In the genomic region with DNA sequence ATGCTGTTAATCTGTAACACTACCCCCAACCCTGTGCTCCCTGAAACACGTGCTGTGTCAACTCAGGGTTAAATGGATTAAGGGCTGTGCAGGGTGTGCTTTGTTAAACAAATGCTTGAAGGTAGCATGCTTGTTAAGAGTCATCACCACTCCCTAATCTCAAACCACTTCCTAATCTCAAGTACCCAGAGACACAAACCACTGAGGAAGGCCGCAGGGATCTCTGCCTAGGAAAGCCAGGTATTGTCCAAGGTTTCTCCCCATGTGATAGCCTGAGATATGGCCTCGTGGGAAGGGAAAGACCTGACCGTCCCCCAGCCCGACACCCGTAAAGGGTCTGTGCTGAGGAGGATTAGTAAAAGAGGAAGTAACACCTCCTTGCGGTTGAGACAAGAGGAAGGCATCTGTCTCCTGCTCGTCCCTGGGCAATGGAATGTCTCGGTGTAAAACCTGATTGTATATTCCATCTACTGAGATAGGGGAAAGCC, we compare ENCODE assay signal across 8 cellular contexts. TPM values are rescaled to one million over a fixed set of nuclear protein-coding genes. Genes with fewer than 3 reads are reported as not detected.
DNase-seq lines count a peak whose midpoint lies in the region; ATAC-seq, FAIRE-seq and TF ChIP-seq lines count a peak whose summit lies in the region.
"Not testable (repeated sequence)": the region's sequence is repeated elsewhere in the genome, so short reads cannot be mapped to it uniquely, and the experiment has no call there.

No MANE protein-coding gene starts in this region.

- not testable (repeated sequence) for H3K9me3 ChIP-seq in esophagus (ENCODE audit: control insufficient read depth in 2 of 2, insufficient read depth in 1 of 2, low read depth in 1 of 2, low read length in 1 of 2); upper lobe of right lung

- peak; percentile 37 for FAIRE-seq in GM19239 (lab: Jason Lieb, UNC)

- WGBS in esophagus, 2 donors = 43 to 53% methylated on average over 9 of the region's 9 CpGs

- H3K4me3 Mint-ChIP-seq in activated CD4-positive, alpha-beta T cell treated with anti-CD3 and anti-CD28 coated beads, Interleukin-2, amount 10 ng/mL, durations not matched to agents 24 days and 14 days = peak overlapping the region; percentile 66
- peak overlapping the region; percentile 17 for H3K4me3 Mint-ChIP-seq in activated naive CD4-positive, alpha-beta T cell treated with anti-CD3 and anti-CD28 coated beads, Interleukin-2, amount 10 ng/mL, durations not matched to agents 7 days and 5 days
- H3K4me3 Mint-ChIP-seq in naive thymus-derived CD8-positive, alpha-beta T cell = peak overlapping the region; percentile 19 to 80 (median 67)

- not testable (repeated sequence) for DNase-seq in GM19239 (ENCODE audit: insufficient read length, low spot score); upper lobe of right lung
- DNase-seq in NAMALWA (ENCODE audit: low spot score) (peak; percentile 85), SKM-1 treated with dmso at 0.1 percent for 144 hours (lab: John Stamatoyannopoulos, UW; ENCODE audit: unreplicated experiment) (peak; percentile 66)
- DNase-seq in activated CD4-positive, alpha-beta T cell treated with anti-CD3 and anti-CD28 coated beads, Interleukin-2, amount 10 ng/mL, durations not matched to agents 24 days and 14 days = peak; percentile 71
- peak; percentile 25 for DNase-seq in activated naive CD4-positive, alpha-beta T cell treated with anti-CD3 and anti-CD28 coated beads, Interleukin-2, amount 10 ng/mL, durations not matched to agents 7 days and 5 days
- peak in 3 of 10 donors; percentile 29 to 48 (median 29) for DNase-seq in naive thymus-derived CD8-positive, alpha-beta T cell

- H3K27me3 ChIP-seq in esophagus (ENCODE audit: control insufficient read depth in 1 of 2, insufficient read depth in 2 of 2, low read length in 2 of 2); upper lobe of right lung: not testable (repeated sequence)

- intact Hi-C loops in activated CD4-positive, alpha-beta T cell treated with anti-CD3 and anti-CD28 coated beads, Interleukin-2, amount 10 ng/mL, durations not matched to agents 24 days and 14 days (cut with micrococcal nuclease); upper lobe of right lung (cut with DNase I): not testable (repeated sequence)

- not testable (repeated sequence) for H3K4me1 ChIP-seq in esophagus (ENCODE audit: control insufficient read depth in 2 of 2, insufficient read depth in 2 of 2, low read length in 1 of 2); upper lobe of right lung

- not testable (repeated sequence) for H3K36me3 ChIP-seq in esophagus (ENCODE audit: control insufficient read depth in 2 of 2, insufficient read depth in 2 of 2, low read length in 1 of 2)
- peaks cover 38% of the 10 kb centered on the region for H3K36me3 ChIP-seq in upper lobe of right lung

- POLR2A ChIA-PET in naive thymus-derived CD8-positive, alpha-beta T cell (lab: Charles Lee) = interaction anchor here (0.6 to 2.6 kb wide), 6 partner anchors 13 to 57 kb away, joined by 4 to 13 read pairs (median 5); partner anchors contain the start of genes ANKRD34A, LIX1L, PEX11B and POLR3GL

- peaks cover 27% of the 10 kb centered on the region for H3K36me3 Mint-ChIP-seq in activated CD4-positive, alpha-beta T cell treated with anti-CD3 and anti-CD28 coated beads, Interleukin-2, amount 10 ng/mL, durations not matched to agents 24 days and 14 days (ENCODE audit: low read depth)
- H3K36me3 Mint-ChIP-seq in activated naive CD4-positive, alpha-beta T cell treated with anti-CD3 and anti-CD28 coated beads, Interleukin-2, amount 10 ng/mL, durations not matched to agents 7 days and 5 days = peaks cover 44% of the 10 kb centered on the region
- peaks cover 3 to 43% (median 10%) of the 10 kb centered on the region in 3 donors for H3K36me3 Mint-ChIP-seq in naive thymus-derived CD8-positive, alpha-beta T cell

- H3K27ac ChIP-seq in esophagus (ENCODE audit: low read depth in 2 of 2, low read length in 1 of 2) (peak overlapping the region; percentile 60 to 62), upper lobe of right lung (peak overlapping the region; percentile 32)

- not testable (repeated sequence) for ATAC-seq in naive thymus-derived CD8-positive, alpha-beta T cell; upper lobe of right lung

- TF ChIP-seq CTCF in upper lobe of right lung (IDR thresholded peaks at IDR 0.05) = not testable (repeated sequence)

- peak overlapping the region; percentile 88 for H3K27ac Mint-ChIP-seq in activated CD4-positive, alpha-beta T cell treated with anti-CD3 and anti-CD28 coated beads, Interleukin-2, amount 10 ng/mL, durations not matched to agents 24 days and 14 days
- H3K27ac Mint-ChIP-seq in activated naive CD4-positive, alpha-beta T cell treated with anti-CD3 and anti-CD28 coated beads, Interleukin-2, amount 10 ng/mL, durations not matched to agents 7 days and 5 days = peak overlapping the region; percentile 81
- peak overlapping the region; percentile 71 to 95 (median 93) for H3K27ac Mint-ChIP-seq in naive thymus-derived CD8-positive, alpha-beta T cell

- H3K27me3 Mint-ChIP-seq in activated CD4-positive, alpha-beta T cell treated with anti-CD3 and anti-CD28 coated beads, Interleukin-2, amount 10 ng/mL, durations not matched to agents 24 days and 14 days; activated naive CD4-positive, alpha-beta T cell treated with anti-CD3 and anti-CD28 coated beads, Interleukin-2, amount 10 ng/mL, durations not matched to agents 7 days and 5 days; naive thymus-derived CD8-positive, alpha-beta T cell: not testable (repeated sequence)

- CTCF ChIA-PET in activated naive CD4-positive, alpha-beta T cell treated with anti-CD3 and anti-CD28 coated beads, Interleukin-2, amount 10 ng/mL, durations not matched to agents 7 days and 5 days (lab: Charles Lee) = interaction anchor here (1.6 kb wide), 1 partner anchor 87 kb away, joined by 5 read pairs; the partner anchor contains the start of gene NUDT17

- H3K9me3 Mint-ChIP-seq in activated CD4-positive, alpha-beta T cell treated with anti-CD3 and anti-CD28 coated beads, Interleukin-2, amount 10 ng/mL, durations not matched to agents 24 days and 14 days; activated naive CD4-positive, alpha-beta T cell treated with anti-CD3 and anti-CD28 coated beads, Interleukin-2, amount 10 ng/mL, durations not matched to agents 7 days and 5 days; naive thymus-derived CD8-positive, alpha-beta T cell: not testable (repeated sequence)

- peaks cover 22% of the 10 kb centered on the region for H3K4me1 Mint-ChIP-seq in activated CD4-positive, alpha-beta T cell treated with anti-CD3 and anti-CD28 coated beads, Interleukin-2, amount 10 ng/mL, durations not matched to agents 24 days and 14 days
- peaks cover 40% of the 10 kb centered on the region for H3K4me1 Mint-ChIP-seq in activated naive CD4-positive, alpha-beta T cell treated with anti-CD3 and anti-CD28 coated beads, Interleukin-2, amount 10 ng/mL, durations not matched to agents 7 days and 5 days
- peaks cover 7 to 30% (median 30%) of the 10 kb centered on the region in 4 donors for H3K4me1 Mint-ChIP-seq in naive thymus-derived CD8-positive, alpha-beta T cell

- not testable (repeated sequence) for H3K4me3 ChIP-seq in esophagus (ENCODE audit: low read depth in 1 of 2, low read length in 2 of 2); upper lobe of right lung

RNA-seq across cellular contexts. Expression of gene RBM8A, which starts 5.3 kb away (rescaled TPM):
- total RNA-seq in activated CD4-positive, alpha-beta T cell treated with anti-CD3 and anti-CD28 coated beads, Interleukin-2, amount 10 ng/mL, durations not matched to agents 24 days and 14 days = 326 and 355 TPM in 2 replicates
- polyA plus RNA-seq in esophagus = 100 to 1,000 TPM; 144 to 250 TPM
- 100 to 1,000 TPM; 135 to 138 TPM for total RNA-seq in naive thymus-derived CD8-positive, alpha-beta T cell
- polyA plus RNA-seq in naive thymus-derived CD8-positive, alpha-beta T cell = 100 to 1,000 TPM; 127 to 191 (median 148) TPM
- 102 TPM for total RNA-seq in upper lobe of right lung

RNA-seq across cellular contexts. Expression of gene PEX11B, which starts 14.0 kb away (rescaled TPM):
- 31.7 and 32.2 TPM in 2 replicates for total RNA-seq in activated CD4-positive, alpha-beta T cell treated with anti-CD3 and anti-CD28 coated beads, Interleukin-2, amount 10 ng/mL, durations not matched to agents 24 days and 14 days
- polyA plus RNA-seq in esophagus = 10 to 100 TPM; 19.3 to 26.4 TPM
- 10 to 100 TPM; 37.5 to 39.7 TPM for total RNA-seq in naive thymus-derived CD8-positive, alpha-beta T cell
- 10 to 100 TPM; 35.3 to 50.3 (median 44.0) TPM for polyA plus RNA-seq in naive thymus-derived CD8-positive, alpha-beta T cell
- total RNA-seq in upper lobe of right lung = 31.0 TPM

RNA-seq across cellular contexts. Expression of gene ITGA10, which starts 22.7 kb away (rescaled TPM):
- total RNA-seq in activated CD4-positive, alpha-beta T cell treated with anti-CD3 and anti-CD28 coated beads, Interleukin-2, amount 10 ng/mL, durations not matched to agents 24 days and 14 days = 1.7 and 2.4 TPM in 2 replicates
- 1 to 10 TPM; 1.5 to 1.9 TPM for polyA plus RNA-seq in esophagus
- total RNA-seq in naive thymus-derived CD8-positive, alpha-beta T cell = 1 to 10 TPM; 5.0 to 5.1 TPM
- not detected for polyA plus RNA-seq in naive thymus-derived CD8-positive, alpha-beta T cell
- total RNA-seq in upper lobe of right lung = 10.8 TPM

RNA-seq across cellular contexts. Expression of gene LIX1L, which starts 25.3 kb away (rescaled TPM):
- 37.8 and 38.4 TPM in 2 replicates for total RNA-seq in activated CD4-positive, alpha-beta T cell treated with anti-CD3 and anti-CD28 coated beads, Interleukin-2, amount 10 ng/mL, durations not matched to agents 24 days and 14 days
- polyA plus RNA-seq in esophagus = 1 to 10 TPM; 2.1 to 2.9 TPM
- 10 to 100 TPM; 54.6 to 59.4 TPM for total RNA-seq in naive thymus-derived CD8-positive, alpha-beta T cell
- polyA plus RNA-seq in naive thymus-derived CD8-positive, alpha-beta T cell = 10 to 100 TPM; 26.3 to 31.7 (median 29.3) TPM
- total RNA-seq in upper lobe of right lung = 32.8 TPM

RNA-seq across cellular contexts. Expression of gene ANKRD34A, which starts 31.8 kb away (rescaled TPM):
- total RNA-seq in activated CD4-positive, alpha-beta T cell treated with anti-CD3 and anti-CD28 coated beads, Interleukin-2, amount 10 ng/mL, durations not matched to agents 24 days and 14 days = 4.8 and 5.2 TPM in 2 replicates
- under 1 TPM; 0.27 to 0.47 TPM for polyA plus RNA-seq in esophagus
- total RNA-seq in naive thymus-derived CD8-positive, alpha-beta T cell = 1 to 10 TPM in 1 of 2 experiments, under 1 TPM in 1; 0.96 to 1.6 TPM
- polyA plus RNA-seq in naive thymus-derived CD8-positive, alpha-beta T cell = under 1 TPM; 0.12 to 0.38 (median 0.25) TPM
- 0.69 TPM for total RNA-seq in upper lobe of right lung

Comparison
In these comparisons a context has a peak if more than half of its experiments do, and no peak if none do; other contexts are left out.
1. H3K4me3 Mint-ChIP-seq: peak in every context shown above with its lines; median percentile 67 in naive thymus-derived CD8-positive, alpha-beta T cell; 66 in activated CD4-positive, alpha-beta T cell treated with anti-CD3 and anti-CD28 coated beads, Interleukin-2, amount 10 ng/mL, durations not matched to agents 24 days and 14 days; 17 in activated naive CD4-positive, alpha-beta T cell treated with anti-CD3 and anti-CD28 coated beads, Interleukin-2, amount 10 ng/mL, durations not matched to agents 7 days and 5 days.